8 cellular contexts compared by ENCODE assay signal in the genomic region with DNA sequence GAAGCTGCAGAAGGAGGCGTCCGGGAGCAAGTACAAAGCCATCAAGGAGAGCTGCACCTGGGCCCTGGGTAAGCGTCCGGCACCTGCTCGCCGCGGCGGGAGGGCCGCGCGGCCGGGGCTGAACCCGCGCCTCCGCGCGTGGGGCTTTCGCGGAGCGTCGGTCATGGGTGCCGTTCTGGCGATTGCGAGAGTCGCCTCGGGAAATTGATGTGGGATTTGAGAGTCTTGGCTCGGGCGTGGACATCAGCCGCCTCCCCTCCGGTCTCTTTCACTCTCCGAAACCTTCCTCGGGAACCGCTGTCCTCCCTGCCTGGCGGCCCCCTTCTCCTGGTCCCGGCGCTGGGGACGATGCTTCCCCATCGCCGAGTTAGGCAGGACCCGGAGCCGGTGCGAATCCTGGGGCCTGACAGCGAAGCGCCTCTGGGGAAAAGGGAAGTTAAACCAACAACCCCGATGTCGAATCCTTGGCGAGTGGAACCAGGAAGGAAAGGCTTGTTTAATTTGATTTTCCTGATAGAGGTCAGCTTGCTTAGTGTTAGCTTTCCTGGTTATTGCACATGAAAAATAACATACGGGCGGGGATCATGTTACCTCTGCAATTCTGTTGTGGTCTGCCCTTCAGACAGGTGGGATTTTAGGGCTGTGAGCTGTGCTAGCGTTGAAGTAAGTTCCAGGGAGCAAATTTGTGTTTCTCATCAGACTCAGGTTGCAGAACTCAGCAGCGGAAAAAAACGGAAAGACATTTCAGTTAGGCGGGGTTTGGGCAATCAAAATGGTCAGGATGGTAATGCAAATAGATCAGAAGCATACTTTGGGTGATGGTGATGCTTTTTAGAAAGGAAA. TPM values are rescaled to one million over a fixed set of nuclear protein-coding genes. Genes with fewer than 3 reads are reported as not detected.
DNase-seq lines count a peak whose midpoint lies in the region; ATAC-seq and TF ChIP-seq lines count a peak whose summit lies in the region.

No MANE protein-coding gene starts in this region.

- peak overlapping the region; percentile 92 for H3K4me3 ChIP-seq in endocrine pancreas (ENCODE audit: control insufficient read depth, insufficient read depth, low read length)
- peak overlapping the region; percentile 37 to 78 (median 70) for H3K4me3 ChIP-seq in upper lobe of left lung

- DNase-seq in SHP77 treated with DMSO at 0.1 percent for 48 hours (lab: John Stamatoyannopoulos, UW), result peak; percentile 24
- DNase-seq in midbrain (lab: John Stamatoyannopoulos, UW), result peak; percentile 58
- peak in 1 of 2 donors; percentile 21 for DNase-seq in upper lobe of left lung
- no peak for DNase-seq in effector CD4-positive, alpha-beta T cell

- H3K27ac ChIP-seq in 22Rv1 (peak overlapping the region; percentile 84), upper lobe of left lung (peak overlapping the region; percentile 80 to 86 (median 86))

- H3K36me3 ChIP-seq in endocrine pancreas (ENCODE audit: control insufficient read depth, insufficient read depth, low read length), result no peaks in the 10 kb centered on the region
- H3K36me3 ChIP-seq in upper lobe of left lung, result no peaks in the 10 kb centered on the region

- H3K4me1 ChIP-seq in endocrine pancreas (ENCODE audit: control insufficient read depth, insufficient read depth, low read length), result peaks cover 5% of the 10 kb centered on the region
- peaks cover 14 to 30% (median 16%) of the 10 kb centered on the region in 4 donors for H3K4me1 ChIP-seq in upper lobe of left lung

- peak; percentile 49 for ATAC-seq in GM18502 (IDR thresholded peaks at IDR 0.05; ENCODE audit: poor library complexity, unreplicated experiment)
- ATAC-seq in HG03196 (IDR thresholded peaks at IDR 0.05; ENCODE audit: unreplicated experiment), result peak; percentile 10
- peak in 1 of 2 donors; percentile 46 for ATAC-seq in upper lobe of left lung (ENCODE audit: low FRiP score in 2 of 2)

- 3 to 4% methylated on average over 31 to 53 of the region's 53 CpGs for WGBS in upper lobe of left lung, 2 donors

- H3K9ac ChIP-seq in endocrine pancreas (ENCODE audit: control insufficient read depth, insufficient read depth, low read length), result peak overlapping the region; percentile 82

- TF ChIP-seq CTCF in 22Rv1 (IDR thresholded peaks at IDR 0.05) (no peak), upper lobe of left lung (IDR thresholded peaks at IDR 0.05) (no peak)

- TF ChIP-seq POLR2A in upper lobe of left lung (IDR thresholded peaks at IDR 0.05), result no peak

- H3K9me3 ChIP-seq in endocrine pancreas (ENCODE audit: control insufficient read depth, low read length) (no peaks in the 10 kb centered on the region), upper lobe of left lung (no peaks in the 10 kb centered on the region)

- H3K27me3 ChIP-seq in endocrine pancreas (ENCODE audit: control insufficient read depth, insufficient read depth, low read length) (no peaks in the 10 kb centered on the region), upper lobe of left lung (peaks cover 0 to 12% (median 1%) of the 10 kb centered on the region in 4 donors)

- no peak for TF ChIP-seq EP300 in upper lobe of left lung (IDR thresholded peaks at IDR 0.05)

RNA-seq across cellular contexts. Expression of gene ARFGEF3, which starts 0.6 kb away (rescaled TPM):
- total RNA-seq in upper lobe of left lung, result 10 to 100 TPM; 19.8 to 53.6 (median 30.5) TPM

RNA-seq across cellular contexts. Expression of gene PERP, which starts 55.1 kb away (rescaled TPM):
- total RNA-seq in upper lobe of left lung, result 10 to 100 TPM; 13.6 to 69.8 (median 26.1) TPM

RNA-seq across cellular contexts. Expression of gene PBOV1, which starts 56.0 kb away (rescaled TPM):
- not detected for total RNA-seq in upper lobe of left lung
